In the genomic region with DNA sequence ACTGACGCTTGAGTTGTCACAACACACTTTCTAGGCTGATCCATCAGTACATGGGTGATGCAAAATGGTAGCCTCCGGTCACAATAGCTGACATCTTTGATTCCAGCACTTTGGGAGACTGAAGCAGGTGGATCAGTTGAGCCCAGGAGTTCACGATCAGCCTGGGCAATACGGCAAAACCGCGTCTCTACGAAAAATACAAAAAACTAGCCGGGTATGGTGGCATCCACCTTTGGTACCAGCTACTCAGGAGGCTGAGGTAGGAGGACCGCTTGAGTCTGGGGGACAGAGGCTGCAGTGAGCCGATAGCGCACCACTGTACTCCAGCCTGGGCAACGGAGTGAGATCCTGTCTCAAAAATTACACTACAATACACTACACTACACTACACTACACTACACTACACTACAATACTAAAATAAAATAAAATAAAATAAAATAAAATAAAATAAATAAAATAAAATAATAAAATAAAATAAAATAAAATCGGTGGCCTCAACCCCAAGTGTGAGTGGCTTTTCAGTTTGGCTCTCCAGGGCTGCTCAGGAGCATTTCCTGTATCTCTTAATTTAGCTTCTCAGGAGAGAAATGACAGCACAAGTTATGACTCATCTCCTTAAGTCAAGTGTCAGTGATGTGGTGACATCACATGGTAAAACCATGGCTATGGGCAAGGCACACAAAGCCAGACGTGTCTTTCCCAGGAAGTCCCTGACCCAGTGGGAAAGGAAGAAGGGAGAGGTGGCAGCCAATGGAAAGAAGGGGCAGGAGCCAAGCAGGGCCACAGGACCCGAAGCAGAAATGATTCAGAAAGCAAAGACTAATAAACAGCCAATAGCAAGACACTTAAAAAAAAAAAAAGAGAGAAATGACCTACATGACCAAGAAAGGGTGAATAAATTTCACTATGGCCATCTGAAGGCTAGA, we compare ENCODE assay signal across 8 cellular contexts.
DNase-seq lines count a peak whose midpoint lies in the region; ATAC-seq and TF ChIP-seq lines count a peak whose summit lies in the region.

No MANE protein-coding gene starts in this region.

- DNase-seq in CD14-positive monocyte (ENCODE audit: low spot score) (peak; percentile 76), MV-4-11 (lab: John Stamatoyannopoulos, UW) (peak; percentile 91), brain microvascular endothelial cell (peak; percentile 85), tibial nerve (ENCODE audit: low spot score in 2 of 2) (no peak), right atrium auricular region (ENCODE audit: low spot score) (no peak)
- peak in 1 of 2 donors; percentile 66 for DNase-seq in stimulated activated effector memory CD8-positive, alpha-beta T cell treated with anti-CD3 and anti-CD28 coated beads, Interleukin-12 subunit alpha, Interleukin-12 subunit beta, amount 100 ng/mL, for 72 hours (ENCODE audit: low spot score in 2 of 2)

- ATAC-seq in GM19395 (IDR thresholded peaks at IDR 0.05; ENCODE audit: unreplicated experiment) (peak; percentile 64), GM19035 (IDR thresholded peaks at IDR 0.05; ENCODE audit: unreplicated experiment) (no peak)
- peak; percentile 94 for ATAC-seq in stimulated activated effector memory CD8-positive, alpha-beta T cell treated with anti-CD3 and anti-CD28 coated beads, Interleukin-12 subunit alpha, Interleukin-12 subunit beta, amount 100 ng/mL, for 72 hours

- H3K27me3 ChIP-seq in brain microvascular endothelial cell (replicated peaks) (no peaks in the 10 kb centered on the region), tibial nerve (peaks cover 0 to 17% of the 10 kb centered on the region in 2 donors), right atrium auricular region (no peaks in the 10 kb centered on the region)

- in situ Hi-C loops in brain microvascular endothelial cell (cut with HindIII; ENCODE audit: low pct_ligation_motif_present, low sequenced_read_pairs): no loop called here

- H3K4me1 ChIP-seq in tibial nerve (peaks cover 0 to 9% (median 2%) of the 10 kb centered on the region in 4 donors), right atrium auricular region (peaks cover 0 to 10% of the 10 kb centered on the region in 2 donors)

- H3K4me3 Mint-ChIP-seq in CD14-positive monocyte: peak overlapping the region; percentile 26 to 29
- peak overlapping the region; percentile 4 for H3K4me3 Mint-ChIP-seq in stimulated activated effector memory CD8-positive, alpha-beta T cell treated with anti-CD3 and anti-CD28 coated beads, Interleukin-12 subunit alpha, Interleukin-12 subunit beta, amount 100 ng/mL, for 72 hours

- peak overlapping the region; percentile 56 to 89 (median 80) for H3K27ac Mint-ChIP-seq in CD14-positive monocyte
- H3K27ac Mint-ChIP-seq in stimulated activated effector memory CD8-positive, alpha-beta T cell treated with anti-CD3 and anti-CD28 coated beads, Interleukin-12 subunit alpha, Interleukin-12 subunit beta, amount 100 ng/mL, for 72 hours: peak overlapping the region; percentile 70

- H3K4me1 Mint-ChIP-seq in CD14-positive monocyte: peaks cover 24% of the 10 kb centered on the region
- peaks cover 26% of the 10 kb centered on the region for H3K4me1 Mint-ChIP-seq in stimulated activated effector memory CD8-positive, alpha-beta T cell treated with anti-CD3 and anti-CD28 coated beads, Interleukin-12 subunit alpha, Interleukin-12 subunit beta, amount 100 ng/mL, for 72 hours

- peaks cover 0 to 2% (median 0%) of the 10 kb centered on the region in 7 donors for H3K9me3 Mint-ChIP-seq in CD14-positive monocyte
- no peaks in the 10 kb centered on the region for H3K9me3 Mint-ChIP-seq in stimulated activated effector memory CD8-positive, alpha-beta T cell treated with anti-CD3 and anti-CD28 coated beads, Interleukin-12 subunit alpha, Interleukin-12 subunit beta, amount 100 ng/mL, for 72 hours

- H3K36me3 Mint-ChIP-seq in CD14-positive monocyte: no peaks in the 10 kb centered on the region
- H3K36me3 Mint-ChIP-seq in stimulated activated effector memory CD8-positive, alpha-beta T cell treated with anti-CD3 and anti-CD28 coated beads, Interleukin-12 subunit alpha, Interleukin-12 subunit beta, amount 100 ng/mL, for 72 hours: no peaks in the 10 kb centered on the region

- intact Hi-C loops in CD14-positive monocyte (cut with micrococcal nuclease): loop anchor here (10.0 kb wide), 1 partner anchor 144 kb away; no protein-coding TSS in a partner anchor

- 83 to 87% methylated on average over 15 of the region's 15 CpGs for WGBS in tibial nerve, 2 donors

- H3K4me3 ChIP-seq in brain microvascular endothelial cell (ENCODE audit: low read depth, low read length) (no peak overlapping the region), tibial nerve (no peak overlapping the region), right atrium auricular region (no peak overlapping the region)

- TF ChIP-seq POLR2A in tibial nerve (IDR thresholded peaks at IDR 0.05): no peak

- TF ChIP-seq EP300 in tibial nerve (IDR thresholded peaks at IDR 0.05): no peak

- H3K27me3 Mint-ChIP-seq in CD14-positive monocyte (ENCODE audit: low read depth in 3 of 3): peaks cover 2 to 3% (median 3%) of the 10 kb centered on the region in 3 donors

- H3K27ac ChIP-seq in brain microvascular endothelial cell: peak overlapping the region; percentile 21
- H3K27ac ChIP-seq in tibial nerve: no peak overlapping the region
- H3K27ac ChIP-seq in right atrium auricular region: no peak overlapping the region

- no peaks in the 10 kb centered on the region for H3K9me3 ChIP-seq in tibial nerve
- no peaks in the 10 kb centered on the region for H3K9me3 ChIP-seq in right atrium auricular region

- TF ChIP-seq CTCF in CD14-positive monocyte (IDR thresholded peaks at IDR 0.05): no peak
- TF ChIP-seq CTCF in brain microvascular endothelial cell (IDR thresholded peaks at IDR 0.05; ENCODE audit: low read depth, low read length, missing control alignments): no peak
- TF ChIP-seq CTCF in tibial nerve (IDR thresholded peaks at IDR 0.05): no peak
- no peak for TF ChIP-seq CTCF in right atrium auricular region (IDR thresholded peaks at IDR 0.05)

- H3K36me3 ChIP-seq in brain microvascular endothelial cell (replicated peaks) (no peaks in the 10 kb centered on the region), tibial nerve (no peaks in the 10 kb centered on the region), right atrium auricular region (no peaks in the 10 kb centered on the region)

Comparison
In these comparisons a context has a peak if more than half of its experiments do, and no peak if none do; other contexts are left out.
1. DNase-seq: peak in CD14-positive monocyte (single experiment), MV-4-11 (single experiment) and brain microvascular endothelial cell (single experiment); none in tibial nerve (0 of 2) and right atrium auricular region (single experiment).